Comparison of ENCODE assay signal across 8 cellular contexts in the genomic region with DNA sequence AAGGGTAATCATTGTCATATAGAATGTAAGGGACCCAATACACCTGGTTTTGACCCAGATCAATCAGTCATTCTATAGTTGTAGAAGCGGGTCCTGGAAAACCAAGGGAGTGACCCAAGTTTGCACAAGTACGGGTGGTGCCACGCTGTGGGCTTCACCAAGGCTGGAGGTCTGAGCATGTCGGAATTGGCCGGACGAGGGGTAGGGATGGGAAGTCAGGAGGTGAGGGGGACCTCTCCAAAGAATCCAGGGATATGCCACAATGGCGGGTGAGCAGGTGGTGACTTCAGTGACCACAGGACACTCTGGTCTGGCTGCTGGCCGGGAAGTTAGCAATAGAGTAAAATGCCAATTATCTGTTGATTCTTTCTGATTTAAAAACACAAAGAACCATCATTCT.
"Had no signal": no experiment of that assay in that cellular context is flagged by ENCODE, and none has a peak within 500 bp of the region (broad histone marks: within the 10 kb centered on the region; RNA-seq: fewer than 3 reads in every experiment).

No MANE protein-coding gene starts in this region.

- H3K9me3 Mint-ChIP-seq: HFFc6 had no signal

- H3K4me3 ChIP-seq: GM23248, HAP-1 had no signal

- H3K36me3 ChIP-seq: HAP-1 had no signal

- DNase-seq: GM23248, GOT3, H7, HFFc6, IMR-90 had no signal

- ATAC-seq: HCT116 had no signal

- H3K4me3 Mint-ChIP-seq: HFFc6 had no signal

- H2AFZ ChIP-seq: GM23248 had no signal

- H3K27ac ChIP-seq: GM23248, HL-60 had no signal

- H3K9ac ChIP-seq: GM23248 had no signal

- H3K4me1 ChIP-seq: HAP-1 had no signal

- H3K9me3 ChIP-seq: HAP-1 had no signal

- H3K27ac Mint-ChIP-seq: HFFc6 had no signal
